19 cellular contexts compared by ENCODE assay signal in the genomic region with DNA sequence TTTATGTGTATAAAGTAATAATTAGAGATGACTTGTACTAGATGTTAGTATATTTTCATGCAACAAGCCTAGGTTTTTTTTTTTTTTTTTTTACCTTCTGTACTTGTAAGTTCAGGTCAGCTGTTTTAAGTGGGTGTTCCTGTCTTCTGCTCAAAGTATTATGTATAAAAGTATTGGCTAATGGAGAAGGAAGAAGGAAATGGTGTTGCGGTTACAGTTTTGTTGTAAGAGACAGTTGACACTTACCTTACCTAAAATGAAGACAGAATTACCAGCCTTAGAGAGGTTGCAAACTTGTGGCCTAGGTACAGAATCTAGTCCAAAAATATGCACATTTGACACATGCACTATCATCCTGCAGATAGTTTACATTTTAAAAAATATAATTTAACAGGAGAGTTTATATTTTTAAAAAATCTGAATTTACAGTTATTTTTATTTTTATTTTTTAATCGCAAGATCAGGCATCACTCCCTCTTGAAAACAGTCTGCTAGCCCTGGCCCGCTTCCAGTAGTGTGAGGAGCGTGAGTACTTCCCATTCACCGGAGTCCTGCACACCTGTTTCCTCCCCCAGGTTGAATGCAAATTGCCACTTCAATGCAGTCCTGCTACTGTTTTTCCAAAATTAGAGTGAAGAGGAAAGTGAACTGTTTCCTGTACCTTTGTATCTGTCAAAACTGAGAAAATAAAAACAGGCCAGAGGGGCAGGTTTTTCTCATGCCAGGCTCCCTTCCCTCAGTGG.
DNase-seq lines count a peak whose midpoint lies in the region; ATAC-seq and TF ChIP-seq lines count a peak whose summit lies in the region.
"Had no signal": no experiment of that assay in that cellular context is flagged by ENCODE, and none has a peak within 500 bp of the region (broad histone marks: within the 10 kb centered on the region; RNA-seq: fewer than 3 reads in every experiment).

No MANE protein-coding gene starts in this region.

- no peaks in the 10 kb centered on the region for H4K20me1 ChIP-seq in OCI-LY1 (ENCODE audit: insufficient read depth, low read length)

- H3K4me1 Mint-ChIP-seq in natural killer cell = no peaks in the 10 kb centered on the region
- H3K4me1 Mint-ChIP-seq in stimulated activated memory B cell treated with anti-CD40 and anti-IgM and Interleukin-4, amounts not matched to agents 10 μg/mL and 1 μg/mL and 100 μg/mL, for 72 hours = no peaks in the 10 kb centered on the region
- H3K4me1 Mint-ChIP-seq: naive thymus-derived CD4-positive, alpha-beta T cell; stimulated activated effector memory CD8-positive, alpha-beta T cell treated with anti-CD3 and anti-CD28 coated beads, Interleukin-12 subunit alpha, Interleukin-12 subunit beta, amount 100 ng/mL, for 72 hours had no signal

- H3K27ac Mint-ChIP-seq in natural killer cell = no peak overlapping the region
- no peak overlapping the region for H3K27ac Mint-ChIP-seq in stimulated activated memory B cell treated with anti-CD40 and anti-IgM and Interleukin-4, amounts not matched to agents 10 μg/mL and 1 μg/mL and 100 μg/mL, for 72 hours
- H3K27ac Mint-ChIP-seq: activated naive CD8-positive, alpha-beta T cell; naive thymus-derived CD4-positive, alpha-beta T cell; stimulated activated effector memory CD8-positive, alpha-beta T cell treated with anti-CD3 and anti-CD28 coated beads, Interleukin-12 subunit alpha, Interleukin-12 subunit beta, amount 100 ng/mL, for 72 hours had no signal

- 59 to 63% (median 61%) methylated on average over 5 of the region's 5 CpGs for WGBS in ovary, 3 donors

- H3F3A ChIP-seq in OCI-LY1 (ENCODE audit: insufficient read depth, low read length) = peaks cover 16% of the 10 kb centered on the region

- peaks cover 8 to 17% of the 10 kb centered on the region in 2 donors for H3K9me3 Mint-ChIP-seq in natural killer cell
- H3K9me3 Mint-ChIP-seq in stimulated activated memory B cell treated with anti-CD40 and anti-IgM and Interleukin-4, amounts not matched to agents 10 μg/mL and 1 μg/mL and 100 μg/mL, for 72 hours = peaks cover 4% of the 10 kb centered on the region

- peak overlapping the region; percentile 72 for H3K4me2 ChIP-seq in OCI-LY1 (ENCODE audit: low read length)
- H3K4me2 ChIP-seq: KMS-11 had no signal

- peak overlapping the region; percentile 77 for H3K9ac ChIP-seq in OCI-LY1 (ENCODE audit: low read length)
- H3K9ac ChIP-seq: KMS-11 had no signal

- no peaks in the 10 kb centered on the region for H3K79me2 ChIP-seq in OCI-LY1 (ENCODE audit: insufficient read depth, low read length)

- no peak for TF ChIP-seq POLR2A in ovary (IDR thresholded peaks at IDR 0.05)

- TF ChIP-seq EP300 in ovary (IDR thresholded peaks at IDR 0.05) = no peak

- H3K9me3 ChIP-seq in OCI-LY1 (ENCODE audit: low read length) = no peaks in the 10 kb centered on the region
- no peaks in the 10 kb centered on the region for H3K9me3 ChIP-seq in ovary
- H3K9me3 ChIP-seq: heart right ventricle had no signal

- DNase-seq in SHP77 (lab: John Stamatoyannopoulos, UW) (peak; percentile 6 to 14), SHP77 treated with DMSO at 0.1 percent for 48 hours (lab: John Stamatoyannopoulos, UW) (no peak), NCI-H2107 (lab: John Stamatoyannopoulos, UW) (peak; percentile 91), natural killer cell (no peak), NCI-H446 (lab: John Stamatoyannopoulos, UW) (no peak), ovary (no peak)
- DNase-seq: 8988T; activated CD4-positive, alpha-beta T cell treated with anti-CD3 and anti-CD28 coated beads, Interleukin-2, amount 50 U/mL, for 1 hour; brain microvascular endothelial cell; heart right ventricle; islet precursor cell; naive thymus-derived CD4-positive, alpha-beta T cell; NCI-H226 had no signal

- H3K36me3 Mint-ChIP-seq in natural killer cell = peaks cover 5% of the 10 kb centered on the region
- H3K36me3 Mint-ChIP-seq in stimulated activated memory B cell treated with anti-CD40 and anti-IgM and Interleukin-4, amounts not matched to agents 10 μg/mL and 1 μg/mL and 100 μg/mL, for 72 hours = no peaks in the 10 kb centered on the region
- H3K36me3 Mint-ChIP-seq: activated naive CD8-positive, alpha-beta T cell; stimulated activated effector memory CD8-positive, alpha-beta T cell treated with anti-CD3 and anti-CD28 coated beads, Interleukin-12 subunit alpha, Interleukin-12 subunit beta, amount 100 ng/mL, for 72 hours had no signal

- H3K9me2 ChIP-seq in OCI-LY1 (ENCODE audit: low read depth, low read length) = no peaks in the 10 kb centered on the region

- intact Hi-C loops in natural killer cell (cut with micrococcal nuclease) = no loop called here
- intact Hi-C loops in ovary (cut with DNase I) = no loop called here

- H3K27me3 ChIP-seq in OCI-LY1 (ENCODE audit: insufficient read depth, low read length) = no peaks in the 10 kb centered on the region
- no peaks in the 10 kb centered on the region for H3K27me3 ChIP-seq in ovary
- H3K27me3 ChIP-seq: brain microvascular endothelial cell, heart right ventricle had no signal

- TF ChIP-seq CTCF in OCI-LY1 (IDR thresholded peaks at IDR 0.05; ENCODE audit: low read length) = no peak
- no peak for TF ChIP-seq CTCF in natural killer cell (IDR thresholded peaks at IDR 0.05)
- no peak for TF ChIP-seq CTCF in ovary (IDR thresholded peaks at IDR 0.05)

- H3K27ac ChIP-seq in OCI-LY1 (ENCODE audit: low read depth, low read length, poor library complexity, severe bottlenecking) = peak overlapping the region; percentile 98
- H3K27ac ChIP-seq in ovary = no peak overlapping the region
- H3K27ac ChIP-seq: brain microvascular endothelial cell, C4-2B, heart right ventricle, KMS-11 had no signal

- peak overlapping the region; percentile 51 for H3K4me3 ChIP-seq in OCI-LY1 (ENCODE audit: low read depth, low read length, poor library complexity, severe bottlenecking)
- H3K4me3 ChIP-seq in ovary = no peak overlapping the region
- H3K4me3 ChIP-seq: heart right ventricle had no signal

- H3K4me1 ChIP-seq in OCI-LY1 (ENCODE audit: insufficient read depth, low read length, severe bottlenecking) = peaks cover 90% of the 10 kb centered on the region
- no peaks in the 10 kb centered on the region for H3K4me1 ChIP-seq in ovary (ENCODE audit: insufficient read depth)

- no peak overlapping the region for H2AFZ ChIP-seq in OCI-LY1 (ENCODE audit: low read length)

- H3K36me3 ChIP-seq in OCI-LY1 (ENCODE audit: insufficient read depth, low read length) (no peaks in the 10 kb centered on the region; the same call in 1 of the 2 replicates), ovary (no peaks in the 10 kb centered on the region)
- H3K36me3 ChIP-seq: brain microvascular endothelial cell, heart right ventricle had no signal

- H3K27me3 Mint-ChIP-seq in natural killer cell (ENCODE audit: low read depth in 2 of 2) = no peaks in the 10 kb centered on the region
- H3K27me3 Mint-ChIP-seq in stimulated activated memory B cell treated with anti-CD40 and anti-IgM and Interleukin-4, amounts not matched to agents 10 μg/mL and 1 μg/mL and 100 μg/mL, for 72 hours = no peaks in the 10 kb centered on the region
- H3K27me3 Mint-ChIP-seq: activated naive CD8-positive, alpha-beta T cell had no signal

- no peak overlapping the region for H3K4me3 Mint-ChIP-seq in natural killer cell
- no peak overlapping the region for H3K4me3 Mint-ChIP-seq in stimulated activated memory B cell treated with anti-CD40 and anti-IgM and Interleukin-4, amounts not matched to agents 10 μg/mL and 1 μg/mL and 100 μg/mL, for 72 hours
- H3K4me3 Mint-ChIP-seq: activated naive CD8-positive, alpha-beta T cell; naive thymus-derived CD4-positive, alpha-beta T cell; stimulated activated effector memory CD8-positive, alpha-beta T cell treated with anti-CD3 and anti-CD28 coated beads, Interleukin-12 subunit alpha, Interleukin-12 subunit beta, amount 100 ng/mL, for 72 hours had no signal

- ATAC-seq in natural killer cell = no peak
- no peak for ATAC-seq in stimulated activated memory B cell treated with anti-CD40 and anti-IgM and Interleukin-4, amounts not matched to agents 10 μg/mL and 1 μg/mL and 100 μg/mL, for 72 hours
- ATAC-seq: heart right ventricle; naive thymus-derived CD4-positive, alpha-beta T cell; stimulated activated effector memory CD8-positive, alpha-beta T cell treated with anti-CD3 and anti-CD28 coated beads, Interleukin-12 subunit alpha, Interleukin-12 subunit beta, amount 100 ng/mL, for 72 hours had no signal

Comparison
In these comparisons a context has a peak if more than half of its experiments do, and no peak if none do; other contexts are left out.
1. DNase-seq: peak in SHP77 (2 of 2) and NCI-H2107 (single experiment); none in SHP77 treated with DMSO at 0.1 percent for 48 hours (single experiment), natural killer cell (single experiment), NCI-H446 (0 of 2) and ovary (0 of 5).